ENCODE assay signal across 8 cellular contexts in genomic region chr1:244665771-244666217, GRCh38. TPM values are rescaled to one million over a fixed set of nuclear protein-coding genes. Genes with fewer than 3 reads are reported as not detected.
DNase-seq lines count a peak whose midpoint lies in the region; ATAC-seq and TF ChIP-seq lines count a peak whose summit lies in the region.

No MANE protein-coding gene starts in this region.

- intact Hi-C loops in uterus (cut with DNase I; ENCODE audit: low total_unique reads), result no loop called here

- DNase-seq in coronary artery (ENCODE audit: low spot score), result no peak
- DNase-seq in RPMI8226, result no peak
- DNase-seq in hepatic stellate cell (ENCODE audit: low spot score), result no peak
- DNase-seq in uterus, result no peak
- no peak for DNase-seq in activated CD4-positive, alpha-beta T cell treated with anti-CD3 and anti-CD28 coated beads, Interleukin-2, amount 50 U/mL, for 48 hours

- peaks cover 45% of the 10 kb centered on the region for H4K20me1 ChIP-seq in BLaER1

- peak overlapping the region; percentile 19; the same call in 1 of the 2 replicates for H3K4me3 ChIP-seq in BLaER1
- peak overlapping the region; percentile 42 for H3K4me3 ChIP-seq in coronary artery
- no peak overlapping the region for H3K4me3 ChIP-seq in uterus

- TF ChIP-seq CTCF in coronary artery (IDR thresholded peaks at IDR 0.05) (no peak), uterus (IDR thresholded peaks at IDR 0.05) (no peak)

- peaks cover 55% of the 10 kb centered on the region for H3K4me1 ChIP-seq in BLaER1
- H3K4me1 ChIP-seq in uterus, result peaks cover 0 to 7% of the 10 kb centered on the region in 2 donors

- H3K36me3 ChIP-seq in BLaER1, result peaks cover 34% of the 10 kb centered on the region
- no peaks in the 10 kb centered on the region for H3K36me3 ChIP-seq in uterus

- peak overlapping the region; percentile 75 for H3K4me2 ChIP-seq in BLaER1

- H3K27me3 ChIP-seq in BLaER1 (no peaks in the 10 kb centered on the region), uterus (no peaks in the 10 kb centered on the region)

- H3K27ac ChIP-seq in BLaER1, result peak overlapping the region; percentile 48; the same call in 1 of the 2 replicates
- H3K27ac ChIP-seq in coronary artery, result no peak overlapping the region
- H3K27ac ChIP-seq in uterus, result no peak overlapping the region

- no peak for TF ChIP-seq POLR2A in uterus (IDR thresholded peaks at IDR 0.05)

- peak; percentile 19 for ATAC-seq in GM19468 (IDR thresholded peaks at IDR 0.05; ENCODE audit: extremely low read depth, unreplicated experiment)
- ATAC-seq in HG03520 (IDR thresholded peaks at IDR 0.05; ENCODE audit: unreplicated experiment), result peak; percentile 79

- H3K9me3 ChIP-seq in BLaER1, result peaks cover 34% of the 10 kb centered on the region
- no peaks in the 10 kb centered on the region for H3K9me3 ChIP-seq in uterus

- peak overlapping the region; percentile 26; the same call in 1 of the 2 replicates for H3K9ac ChIP-seq in BLaER1

RNA-seq across cellular contexts. Expression of gene DESI2, which starts 12.9 kb away (rescaled TPM):
- total RNA-seq in uterus, result 100 to 1,000 TPM in 1 of 4 donors, 10 to 100 TPM in 3; 16.7 to 109 (median 37.7) TPM

Comparison
In these comparisons a context has a peak if more than half of its experiments do, and no peak if none do; other contexts are left out.
1. H3K4me3 ChIP-seq: peak in BLaER1 (single experiment) and coronary artery (single experiment); none in uterus (0 of 2).